In genomic region chr2:128358941-128359731, GRCh38 we compare ENCODE assay signal across 16 cellular contexts.
"Had no signal": no experiment of that assay in that cellular context is flagged by ENCODE, and none has a peak within 500 bp of the region (broad histone marks: within the 10 kb centered on the region; RNA-seq: fewer than 3 reads in every experiment).

No MANE protein-coding gene starts in this region.

- H3K4me1 Mint-ChIP-seq: activated naive CD8-positive, alpha-beta T cell treated with anti-CD3 and anti-CD28 coated beads for 36 hours; T-cell had no signal

- H3K4me3 Mint-ChIP-seq: activated CD8-positive, alpha-beta T cell treated with anti-CD3 and anti-CD28 coated beads for 36 hours; activated naive CD8-positive, alpha-beta T cell treated with anti-CD3 and anti-CD28 coated beads for 36 hours; naive thymus-derived CD8-positive, alpha-beta T cell; stimulated activated naive CD8-positive, alpha-beta T cell treated with anti-CD3 and anti-CD28 coated beads, Interleukin-15, Interleukin-2, amounts not matched to agents 100 ng/mL and 50 ng/mL, for 24 hours; T-cell had no signal

- H3K4me3 ChIP-seq: ovary, SK-N-MC, thoracic aorta had no signal

- H3K27ac ChIP-seq: foreskin keratinocyte, ovary, SK-N-MC, thoracic aorta, VCaP had no signal

- H3K27me3 ChIP-seq: foreskin keratinocyte, ovary had no signal

- ATAC-seq: activated CD8-positive, alpha-beta T cell treated with anti-CD3 and anti-CD28 coated beads for 36 hours; foreskin keratinocyte; naive thymus-derived CD8-positive, alpha-beta T cell; T-cell had no signal

- DNase-seq: activated CD8-positive, alpha-beta T cell treated with anti-CD3 and anti-CD28 coated beads for 36 hours; activated gamma-delta T cell; activated naive CD8-positive, alpha-beta T cell treated with anti-CD3 and anti-CD28 coated beads for 36 hours; activated T-cell treated with anti-CD3 and anti-CD28 coated beads for 4 hours; anterior cingulate cortex; foreskin keratinocyte; midbrain; naive thymus-derived CD8-positive, alpha-beta T cell; stimulated activated CD4-positive, alpha-beta T cell treated with anti-CD3 and anti-CD28 coated beads, Interleukin-2, amount 100 ng/mL, for 48 hours; T1000 had no signal

- H3K9me3 ChIP-seq: ovary, thoracic aorta had no signal

- H3K27ac Mint-ChIP-seq: activated CD8-positive, alpha-beta T cell treated with anti-CD3 and anti-CD28 coated beads for 36 hours; activated naive CD8-positive, alpha-beta T cell treated with anti-CD3 and anti-CD28 coated beads for 36 hours; naive thymus-derived CD8-positive, alpha-beta T cell; stimulated activated naive CD8-positive, alpha-beta T cell treated with anti-CD3 and anti-CD28 coated beads, Interleukin-15, Interleukin-2, amounts not matched to agents 100 ng/mL and 50 ng/mL, for 24 hours; T-cell had no signal

- H3K4me1 ChIP-seq: foreskin keratinocyte had no signal

- H3K27me3 Mint-ChIP-seq: activated CD8-positive, alpha-beta T cell treated with anti-CD3 and anti-CD28 coated beads for 36 hours; activated naive CD8-positive, alpha-beta T cell treated with anti-CD3 and anti-CD28 coated beads for 36 hours; stimulated activated naive CD8-positive, alpha-beta T cell treated with anti-CD3 and anti-CD28 coated beads, Interleukin-15, Interleukin-2, amounts not matched to agents 100 ng/mL and 50 ng/mL, for 24 hours had no signal

- H3K9me3 Mint-ChIP-seq: activated CD8-positive, alpha-beta T cell treated with anti-CD3 and anti-CD28 coated beads for 36 hours; activated naive CD8-positive, alpha-beta T cell treated with anti-CD3 and anti-CD28 coated beads for 36 hours; stimulated activated naive CD8-positive, alpha-beta T cell treated with anti-CD3 and anti-CD28 coated beads, Interleukin-15, Interleukin-2, amounts not matched to agents 100 ng/mL and 50 ng/mL, for 24 hours had no signal

- H3K36me3 Mint-ChIP-seq: activated naive CD8-positive, alpha-beta T cell treated with anti-CD3 and anti-CD28 coated beads for 36 hours; naive thymus-derived CD8-positive, alpha-beta T cell; T-cell had no signal

- H3K36me3 ChIP-seq: ovary, thoracic aorta had no signal
